Comparison of ENCODE assay signal across 15 cellular contexts in the genomic region with DNA sequence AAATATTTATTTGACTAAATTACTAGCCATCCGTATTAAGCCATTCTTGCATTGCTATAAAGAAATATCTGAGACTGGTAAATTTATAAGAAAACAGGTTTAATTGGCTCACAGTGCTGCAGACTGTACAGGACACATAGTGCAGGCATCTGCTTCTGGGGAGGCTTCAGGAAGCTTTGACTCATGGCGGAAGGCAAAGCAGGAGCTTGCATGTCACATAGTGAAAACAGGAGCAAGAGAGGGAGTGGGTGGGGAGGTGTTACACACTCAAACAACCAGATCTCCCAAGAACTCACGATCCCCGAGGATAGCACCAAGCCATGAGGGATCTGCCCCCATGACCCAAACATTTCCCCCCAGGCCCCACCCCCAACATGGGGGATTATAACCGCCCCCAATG. TPM values are rescaled to one million over a fixed set of nuclear protein-coding genes. Genes with fewer than 3 reads are reported as not detected.
DNase-seq lines count a peak whose midpoint lies in the region; ATAC-seq and TF ChIP-seq lines count a peak whose summit lies in the region.
"Had no signal": no experiment of that assay in that cellular context is flagged by ENCODE, and none has a peak within 500 bp of the region (broad histone marks: within the 10 kb centered on the region; RNA-seq: fewer than 3 reads in every experiment).

No MANE protein-coding gene starts in this region.

- H3K27me3 ChIP-seq in endodermal cell (ENCODE audit: control insufficient read depth, insufficient read depth, low read length, poor library complexity, severe bottlenecking): no peaks in the 10 kb centered on the region
- H3K27me3 ChIP-seq: BLaER1 had no signal

- no peaks in the 10 kb centered on the region for H3K4me1 Mint-ChIP-seq in stimulated activated naive CD8-positive, alpha-beta T cell treated with anti-CD3 and anti-CD28 coated beads, Interleukin-15, amount 100 ng/mL, for 72 hours
- H3K4me1 Mint-ChIP-seq in endodermal cell: peaks cover 3% of the 10 kb centered on the region
- H3K4me1 Mint-ChIP-seq: CD8-positive, alpha-beta memory T cell had no signal

- 86% methylated on average over 4 of the region's 5 CpGs; no CpG with 5 or more reads in 1 of the 2 experiments for WGBS in endodermal cell (ENCODE audit: insufficient coverage in 1 of 2, insufficient read length in 1 of 2), 2 experiments

- H3K27ac ChIP-seq in endodermal cell (ENCODE audit: low read depth, low read length): no peak overlapping the region
- H3K27ac ChIP-seq: BLaER1, HL-60 had no signal

- no peaks in the 10 kb centered on the region for H3K4me1 ChIP-seq in endodermal cell (ENCODE audit: control insufficient read depth, insufficient read depth, low read length)
- H3K4me1 ChIP-seq: BLaER1 had no signal

- H3K4me3 Mint-ChIP-seq in stimulated activated naive CD8-positive, alpha-beta T cell treated with anti-CD3 and anti-CD28 coated beads, Interleukin-15, amount 100 ng/mL, for 72 hours: no peak overlapping the region
- H3K4me3 Mint-ChIP-seq in endodermal cell: no peak overlapping the region
- H3K4me3 Mint-ChIP-seq: CD8-positive, alpha-beta memory T cell had no signal

- no peak overlapping the region for H3K9ac ChIP-seq in endodermal cell (ENCODE audit: extremely low read depth, low read length, poor library complexity, severe bottlenecking)
- H3K9ac ChIP-seq: BLaER1 had no signal

- no peaks in the 10 kb centered on the region for H3K36me3 Mint-ChIP-seq in endodermal cell (ENCODE audit: low read depth)
- H3K36me3 Mint-ChIP-seq: CD8-positive, alpha-beta memory T cell had no signal

- no peak overlapping the region for H3K27ac Mint-ChIP-seq in stimulated activated naive CD8-positive, alpha-beta T cell treated with anti-CD3 and anti-CD28 coated beads, Interleukin-15, amount 100 ng/mL, for 72 hours
- H3K27ac Mint-ChIP-seq in endodermal cell: peak overlapping the region; percentile 19
- H3K27ac Mint-ChIP-seq: CD8-positive, alpha-beta memory T cell had no signal

- TF ChIP-seq CTCF in endodermal cell (conservative IDR thresholded peaks at IDR 0.05): no peak

- H3K4me3 ChIP-seq in endodermal cell (ENCODE audit: low read length): no peak overlapping the region
- H3K4me3 ChIP-seq: BLaER1 had no signal

- ATAC-seq in stimulated activated naive CD8-positive, alpha-beta T cell treated with anti-CD3 and anti-CD28 coated beads, Interleukin-15, Interleukin-2, amounts not matched to agents 100 U/mL and 50 U/mL, for 24 hours: peak; percentile 65
- no peak for ATAC-seq in stimulated activated naive CD8-positive, alpha-beta T cell treated with anti-CD3 and anti-CD28 coated beads, Interleukin-15, amount 100 ng/mL, for 72 hours

- no peaks in the 10 kb centered on the region for H3K9me3 ChIP-seq in endodermal cell (ENCODE audit: control insufficient read depth, low read length)
- H3K9me3 ChIP-seq: BLaER1 had no signal

- peak; percentile 13 for DNase-seq in activated CD4-positive, alpha-beta T cell treated with anti-CD3 and anti-CD28 coated beads for 48 hours
- DNase-seq in activated CD4-positive, alpha-beta T cell treated with anti-CD3 and anti-CD28 coated beads, Interleukin-2, amount 50 U/mL, for 1 hour: no peak
- DNase-seq in stimulated activated naive CD8-positive, alpha-beta T cell treated with anti-CD3 and anti-CD28 coated beads, Interleukin-15, Interleukin-2, amounts not matched to agents 100 U/mL and 50 U/mL, for 24 hours: no peak
- no peak for DNase-seq in stimulated activated naive CD8-positive, alpha-beta T cell treated with anti-CD3 and anti-CD28 coated beads, Interleukin-15, amount 100 ng/mL, for 72 hours
- DNase-seq in endodermal cell (no peak), NCI-H146 (lab: John Stamatoyannopoulos, UW) (no peak), amniotic stem cell (lab: John Stamatoyannopoulos, UW) (no peak)
- DNase-seq: 8988T; AML-193; CD8-positive, alpha-beta memory T cell; DMS53; GF-D8; H7 had no signal

- H3K27me3 Mint-ChIP-seq in stimulated activated naive CD8-positive, alpha-beta T cell treated with anti-CD3 and anti-CD28 coated beads, Interleukin-15, amount 100 ng/mL, for 72 hours: no peaks in the 10 kb centered on the region
- no peaks in the 10 kb centered on the region for H3K27me3 Mint-ChIP-seq in endodermal cell (ENCODE audit: insufficient read depth)

- H3K36me3 ChIP-seq in endodermal cell (ENCODE audit: control insufficient read depth, insufficient read depth, low read length): no peaks in the 10 kb centered on the region
- H3K36me3 ChIP-seq: BLaER1 had no signal

- no peaks in the 10 kb centered on the region for H3K9me3 Mint-ChIP-seq in stimulated activated naive CD8-positive, alpha-beta T cell treated with anti-CD3 and anti-CD28 coated beads, Interleukin-15, amount 100 ng/mL, for 72 hours
- H3K9me3 Mint-ChIP-seq in endodermal cell: no peaks in the 10 kb centered on the region
- H3K9me3 Mint-ChIP-seq: CD8-positive, alpha-beta memory T cell had no signal

RNA-seq across cellular contexts. Expression of gene RAB21, which starts 26.7 kb away (rescaled TPM):
- total RNA-seq in endodermal cell: 10 to 100 TPM; 47.6 to 51.2 TPM
- 27.6 TPM for polyA plus RNA-seq in endodermal cell (2013, experiment 1 of 2)
- polyA plus RNA-seq in endodermal cell (2013, experiment 2 of 2): 30.1 TPM

RNA-seq across cellular contexts. Expression of gene TMEM19, which starts 42.1 kb away (rescaled TPM):
- 10 to 100 TPM; 12.7 to 15.9 TPM for total RNA-seq in endodermal cell
- polyA plus RNA-seq in endodermal cell (2013, experiment 1 of 2): 13.4 TPM
- 13.7 TPM for polyA plus RNA-seq in endodermal cell (2013, experiment 2 of 2)
